Comparison of ENCODE assay signal across 9 cellular contexts in the genomic region with DNA sequence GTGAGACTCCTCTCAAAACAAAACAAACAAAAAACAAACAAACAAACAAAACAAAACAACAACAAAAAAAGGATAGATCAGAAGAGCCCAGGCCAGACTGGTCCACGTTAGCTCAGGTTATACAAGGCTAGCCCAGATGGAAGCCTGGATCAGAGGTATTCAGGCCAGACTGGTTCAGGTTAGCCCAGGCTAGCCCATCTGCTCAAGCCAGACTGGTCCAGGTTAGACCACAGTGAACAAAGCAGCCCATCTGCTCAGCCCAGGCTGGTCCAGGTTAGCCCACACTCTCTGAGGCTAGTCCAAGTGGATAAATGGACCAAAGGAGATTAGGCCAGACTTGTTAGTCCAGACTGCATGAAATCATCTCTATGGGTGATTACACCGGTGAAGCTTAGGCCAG. TPM values are rescaled to one million over a fixed set of nuclear protein-coding genes. Genes with fewer than 3 reads are reported as not detected.
"Had no signal": no experiment of that assay in that cellular context is flagged by ENCODE, and none has a peak within 500 bp of the region (broad histone marks: within the 10 kb centered on the region; RNA-seq: fewer than 3 reads in every experiment).

No MANE protein-coding gene starts in this region.

- ATAC-seq: GM23338, HepG2 had no signal

- H3K27ac Mint-ChIP-seq: GM23338 had no signal

- H2AFZ ChIP-seq: GM23338 had no signal

- H3K4me2 ChIP-seq: GM23338 had no signal

- H3K4me3 Mint-ChIP-seq: GM23338, H9 had no signal

- H3K27ac ChIP-seq: HL-60 had no signal

- H3K4me3 ChIP-seq: GM23338 had no signal

- H3K4me1 Mint-ChIP-seq: GM23338, H9 had no signal

- FAIRE-seq: H1, H54, HepG2 had no signal

- DNase-seq: H9, HCEC 1CT, KBM-7 had no signal

RNA-seq across cellular contexts. Expression of gene CCL25, which starts 41.2 kb away (rescaled TPM):
- total RNA-seq: H1, H9, HepG2, HT1080 had no signal
- polyA plus RNA-seq: HepG2 had no signal

RNA-seq across cellular contexts. Expression of gene FBN3, which starts 55.7 kb away (rescaled TPM):
- total RNA-seq: HT1080 had no signal
